ENCODE assay signal across 8 cellular contexts in the genomic region with DNA sequence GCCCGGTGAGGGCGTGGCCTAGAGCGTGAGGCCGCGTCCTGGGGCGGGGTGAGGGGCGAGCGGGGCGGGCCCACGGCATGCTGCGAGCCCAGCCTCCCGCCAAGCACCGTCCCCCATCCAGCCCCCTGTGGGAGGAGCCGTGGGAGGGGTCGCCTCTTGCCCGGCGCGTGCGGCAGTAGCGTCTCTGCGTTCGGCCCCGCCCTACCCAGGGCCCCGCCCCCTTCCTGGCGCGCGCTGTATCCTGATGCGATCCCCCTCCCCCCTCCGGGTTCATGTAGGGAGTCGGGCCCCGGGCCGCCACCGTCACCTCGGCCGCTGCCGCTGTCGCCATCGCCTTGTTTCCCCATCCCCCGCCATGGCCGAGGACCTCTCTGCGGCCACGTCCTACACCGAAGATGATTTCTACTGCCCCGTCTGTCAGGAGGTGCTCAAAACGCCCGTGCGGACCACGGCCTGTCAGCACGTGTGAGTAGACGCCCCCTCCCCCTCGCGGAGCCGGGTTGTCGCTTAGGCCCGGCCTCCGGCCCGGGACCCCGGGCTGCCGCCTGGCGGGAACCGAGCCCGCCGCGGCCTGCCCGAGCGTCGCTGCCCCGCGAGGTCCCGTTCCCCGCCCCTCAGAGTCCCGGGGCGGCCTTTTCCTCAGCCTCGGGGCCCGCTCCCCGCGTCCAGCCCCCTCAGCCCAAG. TPM values are rescaled to one million over a fixed set of nuclear protein-coding genes. Genes with fewer than 3 reads are reported as not detected.
DNase-seq lines count a peak whose midpoint lies in the region; FAIRE-seq and TF ChIP-seq lines count a peak whose summit lies in the region.

No MANE protein-coding gene starts in this region.

- H3K27ac Mint-ChIP-seq in nephron progenitor cell: peak overlapping the region; percentile 98
- peak overlapping the region; percentile 97 for H3K27ac Mint-ChIP-seq in stimulated activated naive CD8-positive, alpha-beta T cell treated with anti-CD3 and anti-CD28 coated beads, Interleukin-15, Interleukin-2, amounts not matched to agents 100 ng/mL and 50 ng/mL, for 24 hours

- FAIRE-seq in H54 (lab: Jason Lieb, UNC): peak; percentile 58

- POLR2A ChIA-PET in RWPE1 (lab: Yijun Ruan, JAX; ENCODE audit: low non-redundant PET): no interaction called here

- peak; percentile 78 for TF ChIP-seq POLR2A in H54 (IDR thresholded peaks at IDR 0.05; ENCODE audit: low read depth, low read length)

- peak overlapping the region; percentile 93 for H3K4me3 ChIP-seq in fibroblast of the aortic adventitia (ENCODE audit: low read depth, low read length)

- H3K27ac ChIP-seq in RWPE1: peak overlapping the region; percentile 99

- CTCF ChIA-PET in RWPE1 (lab: Yijun Ruan, JAX): no interaction called here

- no peaks in the 10 kb centered on the region for H3K9me3 Mint-ChIP-seq in nephron progenitor cell
- H3K9me3 Mint-ChIP-seq in stimulated activated naive CD8-positive, alpha-beta T cell treated with anti-CD3 and anti-CD28 coated beads, Interleukin-15, Interleukin-2, amounts not matched to agents 100 ng/mL and 50 ng/mL, for 24 hours: no peaks in the 10 kb centered on the region

- peaks cover 53% of the 10 kb centered on the region for H3K4me1 Mint-ChIP-seq in nephron progenitor cell
- peaks cover 43% of the 10 kb centered on the region for H3K4me1 Mint-ChIP-seq in stimulated activated naive CD8-positive, alpha-beta T cell treated with anti-CD3 and anti-CD28 coated beads, Interleukin-15, Interleukin-2, amounts not matched to agents 100 ng/mL and 50 ng/mL, for 24 hours (ENCODE audit: low read depth)

- H3K4me3 Mint-ChIP-seq in nephron progenitor cell: peak overlapping the region; percentile 92
- H3K4me3 Mint-ChIP-seq in stimulated activated naive CD8-positive, alpha-beta T cell treated with anti-CD3 and anti-CD28 coated beads, Interleukin-15, Interleukin-2, amounts not matched to agents 100 ng/mL and 50 ng/mL, for 24 hours: peak overlapping the region; percentile 96

- DNase-seq in ELF-1 (ENCODE audit: low read depth, low spot score): peak; percentile 97
- peak; percentile 77 for DNase-seq in H54 (ENCODE audit: insufficient read length, low spot score)
- DNase-seq in LoVo (ENCODE audit: low spot score): peak; percentile 96
- DNase-seq in RWPE1 (ENCODE audit: low spot score): peak; percentile 93
- DNase-seq in activated effector memory CD4-positive, alpha-beta T cell treated with Interleukin-2 at 50 U/mL for 16 hours: peak; percentile 100
- DNase-seq in fibroblast of the aortic adventitia (ENCODE audit: low read depth): peak; percentile 93
- peak; percentile 100 for DNase-seq in nephron progenitor cell

- no peaks in the 10 kb centered on the region for H3K27me3 Mint-ChIP-seq in nephron progenitor cell (ENCODE audit: low read depth, poor library complexity)
- H3K27me3 Mint-ChIP-seq in stimulated activated naive CD8-positive, alpha-beta T cell treated with anti-CD3 and anti-CD28 coated beads, Interleukin-15, Interleukin-2, amounts not matched to agents 100 ng/mL and 50 ng/mL, for 24 hours: no peaks in the 10 kb centered on the region

- TF ChIP-seq CTCF in RWPE1 (conservative IDR thresholded peaks at IDR 0.05; ENCODE audit: low read depth) (no peak), fibroblast of the aortic adventitia (IDR thresholded peaks at IDR 0.05; ENCODE audit: insufficient read depth, low read length) (no peak), nephron progenitor cell (IDR thresholded peaks at IDR 0.05) (no peak)

- H3K36me3 Mint-ChIP-seq in nephron progenitor cell (ENCODE audit: low read depth): peaks cover 39% of the 10 kb centered on the region
- H3K36me3 Mint-ChIP-seq in stimulated activated naive CD8-positive, alpha-beta T cell treated with anti-CD3 and anti-CD28 coated beads, Interleukin-15, Interleukin-2, amounts not matched to agents 100 ng/mL and 50 ng/mL, for 24 hours (ENCODE audit: low read depth): peaks cover 45% of the 10 kb centered on the region

RNA-seq across cellular contexts. Expression of gene RNF138, which starts 0.9 kb away (rescaled TPM):
- total RNA-seq in fibroblast of the aortic adventitia (ENCODE audit: low replicate concordance): 8.6 and 28.3 TPM in 2 replicates

Comparison
In these comparisons a context has a peak if more than half of its experiments do, and no peak if none do; other contexts are left out.
1. Peak in every context shown above with its lines: DNase-seq, H3K4me3 ChIP-seq and H3K27ac ChIP-seq.